In genomic region chr15:40038654-40039543, GRCh38 we compare ENCODE assay signal across 8 cellular contexts. TPM values are rescaled to one million over a fixed set of nuclear protein-coding genes. Genes with fewer than 3 reads are reported as not detected.
DNase-seq lines count a peak whose midpoint lies in the region; ATAC-seq, FAIRE-seq and TF ChIP-seq lines count a peak whose summit lies in the region.

A gene with protein sequence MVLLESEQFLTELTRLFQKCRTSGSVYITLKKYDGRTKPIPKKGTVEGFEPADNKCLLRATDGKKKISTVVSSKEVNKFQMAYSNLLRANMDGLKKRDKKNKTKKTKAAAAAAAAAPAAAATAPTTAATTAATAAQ (minus strand): TSS chr15:40039181. CDS start chr15:40039116, 65 bp downstream.

- no peaks in the 10 kb centered on the region for H3K27me3 Mint-ChIP-seq in T-helper 2 cell treated with Interferon-gamma antibody and Interleukin-4, amounts not matched to agents 5 μg/mL and 100 μg/mL, for 36 hours (ENCODE audit: low read depth)

- TF ChIP-seq CTCF in ascending aorta (IDR thresholded peaks at IDR 0.05): peak in 1 of 3 experiments; percentile 41

- no peaks in the 10 kb centered on the region for H3K9me3 ChIP-seq in ascending aorta
- no peaks in the 10 kb centered on the region for H3K9me3 ChIP-seq in right cardiac atrium (ENCODE audit: control insufficient read depth, low read length)

- peak within 1 kb of the TSS; percentile 97 for H3K27ac Mint-ChIP-seq in T-helper 2 cell treated with Interferon-gamma antibody and Interleukin-4, amounts not matched to agents 5 μg/mL and 100 μg/mL, for 36 hours

- H3K27me3 ChIP-seq in ascending aorta (no peaks in the 10 kb centered on the region), right cardiac atrium (ENCODE audit: control insufficient read depth, insufficient read depth) (no peaks in the 10 kb centered on the region)

- peaks cover 33% of the 10 kb centered on the region for H3K4me1 Mint-ChIP-seq in T-helper 2 cell treated with Interferon-gamma antibody and Interleukin-4, amounts not matched to agents 5 μg/mL and 100 μg/mL, for 36 hours (ENCODE audit: low read depth)

- under 1% methylated on average over 59 of the region's 59 CpGs for WGBS in right cardiac atrium

- H3K4me1 ChIP-seq in ascending aorta: peaks cover 0 to 7% of the 10 kb centered on the region in 2 donors
- H3K4me1 ChIP-seq in right cardiac atrium (ENCODE audit: control insufficient read depth, insufficient read depth, low read length): no peaks in the 10 kb centered on the region

- peak within 1 kb of the TSS; percentile 74 to 82 for H3K4me3 ChIP-seq in ascending aorta
- H3K4me3 ChIP-seq in right cardiac atrium (ENCODE audit: low read length): peak within 1 kb of the TSS; percentile 57

- H3K36me3 ChIP-seq in ascending aorta: peaks cover 31 to 34% of the 10 kb centered on the region in 2 donors

- H3K27ac ChIP-seq in ascending aorta (peak within 1 kb of the TSS; percentile 87 to 93), right cardiac atrium (ENCODE audit: low read length) (peak within 1 kb of the TSS; percentile 81)

- intact Hi-C loops in ascending aorta (cut with DNase I): loop anchor here (1.0 to 2.0 kb wide), 3 partner anchors 64 to 256 kb away; partner anchors contain the start of genes BMF and FSIP1
- intact Hi-C loops in right cardiac atrium (cut with DNase I): no loop called here

- FAIRE-seq in urothelium cell line (lab: Jason Lieb, UNC): no peak

- H3K36me3 Mint-ChIP-seq in T-helper 2 cell treated with Interferon-gamma antibody and Interleukin-4, amounts not matched to agents 5 μg/mL and 100 μg/mL, for 36 hours (ENCODE audit: low read depth): peaks cover 46% of the 10 kb centered on the region

- H3K9me3 Mint-ChIP-seq in T-helper 2 cell treated with Interferon-gamma antibody and Interleukin-4, amounts not matched to agents 5 μg/mL and 100 μg/mL, for 36 hours: no peaks in the 10 kb centered on the region

- peak; percentile 73 for DNase-seq in NCI-H2029 (lab: John Stamatoyannopoulos, UW)
- peak; percentile 90 for DNase-seq in T-helper 2 cell treated with Interferon-gamma antibody and Interleukin-4, amounts not matched to agents 5 μg/mL and 100 μg/mL, for 36 hours (ENCODE audit: low spot score)
- DNase-seq in ascending aorta (ENCODE audit: low spot score in 2 of 2): peak; percentile 88 to 98
- peak; percentile 95 to 99 (median 98) for DNase-seq in right cardiac atrium
- DNase-seq in pulmonary artery endothelial cell (ENCODE audit: low read depth, low spot score): peak; percentile 81
- peak; percentile 95 for DNase-seq in urothelium cell line (ENCODE audit: low spot score)

- ATAC-seq in GM18508 (IDR thresholded peaks at IDR 0.05; ENCODE audit: insufficient read depth, unreplicated experiment): peak; percentile 83
- ATAC-seq in HG02981 (IDR thresholded peaks at IDR 0.05; ENCODE audit: unreplicated experiment): peak; percentile 93
- peak; percentile 98 for ATAC-seq in right cardiac atrium

- H3K4me3 Mint-ChIP-seq in T-helper 2 cell treated with Interferon-gamma antibody and Interleukin-4, amounts not matched to agents 5 μg/mL and 100 μg/mL, for 36 hours: peak within 1 kb of the TSS; percentile 95

RNA-seq across cellular contexts. Expression of the gene that starts here (rescaled TPM):
- 365 TPM for total RNA-seq in ascending aorta
- total RNA-seq in right cardiac atrium: 100 to 1,000 TPM; 184 to 229 (median 210) TPM
- polyA plus RNA-seq in right cardiac atrium: 574 TPM
- 219 and 266 TPM in 2 replicates for total RNA-seq in pulmonary artery endothelial cell

Comparison
In these comparisons a context has a peak if more than half of its experiments do, and no peak if none do; other contexts are left out.
1. Peak in every context shown above with its lines: DNase-seq, ATAC-seq, H3K4me3 ChIP-seq and H3K27ac ChIP-seq.